ENCODE assay signal across 15 cellular contexts in the genomic region with DNA sequence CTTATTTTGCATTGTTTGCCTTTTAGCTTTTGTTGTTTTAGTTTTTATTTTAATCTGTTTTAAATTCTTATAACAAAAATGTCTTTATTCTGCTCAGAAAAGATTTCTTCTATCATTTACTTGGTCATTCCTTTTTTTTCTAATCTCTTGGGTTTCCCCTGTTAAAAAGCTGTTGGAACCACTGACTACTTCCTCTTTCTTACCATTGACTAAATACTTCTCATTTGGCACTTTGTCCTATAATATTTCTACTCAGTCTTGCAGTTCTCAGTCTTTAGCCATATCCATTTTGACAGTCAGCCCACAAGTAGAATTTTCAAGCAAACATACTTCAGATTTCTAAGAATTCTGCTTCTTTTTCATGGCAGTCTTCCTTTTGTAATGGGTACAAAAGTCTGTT.
DNase-seq lines count a peak whose midpoint lies in the region; ATAC-seq and TF ChIP-seq lines count a peak whose summit lies in the region.
"Had no signal": no experiment of that assay in that cellular context is flagged by ENCODE, and none has a peak within 500 bp of the region (broad histone marks: within the 10 kb centered on the region; RNA-seq: fewer than 3 reads in every experiment).

No MANE protein-coding gene starts in this region.

- peaks cover 13% of the 10 kb centered on the region for H3K9me3 Mint-ChIP-seq in mesothelial cell of epicardium
- H3K9me3 Mint-ChIP-seq: activated CD4-positive, alpha-beta memory T cell treated with anti-CD3 and anti-CD28 coated beads, Interleukin-2, amount 10 ng/mL, durations not matched to agents 7 days and 5 days had no signal

- no peak overlapping the region for H3K4me3 Mint-ChIP-seq in mesothelial cell of epicardium
- H3K4me3 Mint-ChIP-seq: activated CD4-positive, alpha-beta memory T cell treated with anti-CD3 and anti-CD28 coated beads, Interleukin-2, amount 10 ng/mL, durations not matched to agents 7 days and 5 days; activated naive CD8-positive, alpha-beta T cell; memory B cell; T-cell had no signal

- peak; percentile 95 for ATAC-seq in GM18505 (IDR thresholded peaks at IDR 0.05; ENCODE audit: unreplicated experiment)
- peak; percentile 85 for ATAC-seq in GM21381 (IDR thresholded peaks at IDR 0.05; ENCODE audit: unreplicated experiment)
- peak; percentile 63 for ATAC-seq in HG03095 (IDR thresholded peaks at IDR 0.05; ENCODE audit: unreplicated experiment)
- no peak for ATAC-seq in GM19455 (IDR thresholded peaks at IDR 0.05; ENCODE audit: unreplicated experiment)
- ATAC-seq: HepG2, T-cell had no signal

- H3K27me3 Mint-ChIP-seq in mesothelial cell of epicardium (ENCODE audit: low read depth): peaks cover 3% of the 10 kb centered on the region
- H3K27me3 Mint-ChIP-seq: activated CD4-positive, alpha-beta memory T cell treated with anti-CD3 and anti-CD28 coated beads, Interleukin-2, amount 10 ng/mL, durations not matched to agents 7 days and 5 days; activated naive CD8-positive, alpha-beta T cell; memory B cell had no signal

- H3K36me3 Mint-ChIP-seq in mesothelial cell of epicardium: no peaks in the 10 kb centered on the region
- H3K36me3 Mint-ChIP-seq: activated naive CD8-positive, alpha-beta T cell; memory B cell; T-cell had no signal

- no peak for TF ChIP-seq CTCF in mesothelial cell of epicardium (IDR thresholded peaks at IDR 0.05; ENCODE audit: unreplicated experiment)

- H3K27ac Mint-ChIP-seq in mesothelial cell of epicardium: no peak overlapping the region
- H3K27ac Mint-ChIP-seq: activated CD4-positive, alpha-beta memory T cell treated with anti-CD3 and anti-CD28 coated beads, Interleukin-2, amount 10 ng/mL, durations not matched to agents 7 days and 5 days; activated naive CD8-positive, alpha-beta T cell; memory B cell; T-cell had no signal

- TF ChIP-seq POLR2A in GM18505 (IDR thresholded peaks at IDR 0.05; ENCODE audit: borderline replicate concordance, extremely low read depth, insufficient read depth, insufficient read length): no peak

- H3K4me1 Mint-ChIP-seq in mesothelial cell of epicardium: no peaks in the 10 kb centered on the region
- H3K4me1 Mint-ChIP-seq: activated CD4-positive, alpha-beta memory T cell treated with anti-CD3 and anti-CD28 coated beads, Interleukin-2, amount 10 ng/mL, durations not matched to agents 7 days and 5 days; memory B cell; T-cell had no signal

- DNase-seq in NOMO-1 (lab: John Stamatoyannopoulos, UW; ENCODE audit: unreplicated experiment in 2 of 2) (peak; percentile 21 to 75), inferior parietal cortex (ENCODE audit: extremely low spot score) (no peak), mesothelial cell of epicardium (ENCODE audit: low spot score in 2 of 2, unreplicated experiment in 2 of 2) (no peak)
- no peak for DNase-seq in effector CD8-positive, alpha-beta T cell (lab: John Stamatoyannopoulos, UW)
- DNase-seq: activated CD4-positive, alpha-beta memory T cell treated with anti-CD3 and anti-CD28 coated beads, Interleukin-2, amount 10 ng/mL, durations not matched to agents 7 days and 5 days; erythroblast; ovary; T-cell had no signal

Comparison
In these comparisons a context has a peak if more than half of its experiments do, and no peak if none do; other contexts are left out.
1. DNase-seq: peak in NOMO-1 (2 of 2); none in effector CD8-positive, alpha-beta T cell (single experiment), inferior parietal cortex (single experiment) and mesothelial cell of epicardium (0 of 2).